In the genomic region with DNA sequence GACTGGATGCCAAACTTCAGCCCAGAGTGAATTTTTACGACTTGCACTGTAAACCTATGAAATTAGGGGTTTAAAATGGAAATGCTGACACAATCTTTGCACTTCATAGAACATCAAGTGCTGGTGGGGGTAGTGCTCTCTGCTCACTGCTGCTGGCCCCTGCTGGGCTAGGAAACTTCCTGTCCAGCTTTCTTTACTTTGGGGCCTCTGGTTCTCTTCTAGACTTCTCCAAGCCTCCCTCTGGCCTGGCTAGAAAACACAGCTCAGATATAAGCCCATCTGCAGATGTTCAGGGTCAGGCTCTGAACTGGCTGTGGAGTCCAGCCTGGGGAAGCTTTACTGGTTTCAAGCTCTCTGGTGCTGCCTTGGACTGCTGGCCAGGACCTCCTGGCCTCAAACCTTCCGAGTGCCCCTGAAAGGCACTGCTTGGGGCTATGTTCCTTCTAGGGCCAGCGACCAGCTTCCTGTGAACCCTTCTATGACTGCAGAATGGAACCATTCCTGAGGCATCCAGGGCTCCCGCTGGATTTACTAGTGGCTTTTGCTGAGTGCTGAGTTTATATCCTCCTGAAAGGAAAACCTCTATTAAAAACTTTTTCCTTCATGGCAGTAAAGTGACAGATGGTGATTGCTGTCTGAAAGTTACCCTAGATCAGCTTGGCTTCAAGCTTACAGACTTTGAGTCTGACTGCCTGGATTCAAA, we compare ENCODE assay signal across 30 cellular contexts. TPM values are rescaled to one million over a fixed set of nuclear protein-coding genes. Genes with fewer than 3 reads are reported as not detected.
A peak's percentile ranks its signal among the peaks of the same experiment; 100 is the strongest.
DNase-seq lines count a peak whose midpoint lies in the region; ATAC-seq, FAIRE-seq and TF ChIP-seq lines count a peak whose summit lies in the region.
"Had no signal": no experiment of that assay in that cellular context is flagged by ENCODE, and none has a peak within 500 bp of the region (broad histone marks: within the 10 kb centered on the region; RNA-seq: fewer than 3 reads in every experiment).

No MANE protein-coding gene starts in this region.

- POLR2A ChIA-PET in K562 (lab: Yijun Ruan, JAX) = interaction anchor here (0.6 to 1.1 kb wide), 2 partner anchors 13 to 31 kb away, joined by 3 to 4 read pairs; no protein-coding TSS in a partner anchor

- no peak for FAIRE-seq in K562 (lab: Jason Lieb, UNC)
- FAIRE-seq: RCC 7860 had no signal

- TF ChIP-seq EP300 in K562 (IDR thresholded peaks at IDR 0.05; ENCODE audit: low read length) = no peak

- no peak overlapping the region for H3K9ac ChIP-seq in K562 (ENCODE audit: insufficient read depth in 1 of 2, low read depth in 2 of 2, low read length in 2 of 2)
- H3K9ac ChIP-seq: BLaER1 treated with 17β-estradiol and CSF1 and Interleukin-3, amounts not matched to agents 10 nM and 100 nM; KMS-11 had no signal

- H3K27me3 ChIP-seq in K562 (ENCODE audit: control insufficient read depth in 2 of 2, insufficient read depth in 2 of 2, low read length in 2 of 2) = peaks cover 4 to 13% of the 10 kb centered on the region in 2 experiments; a peak in 3 of 5 replicates
- H3K27me3 ChIP-seq in prostate gland (replicated peaks; ENCODE audit: insufficient read depth) = no peaks in the 10 kb centered on the region
- no peaks in the 10 kb centered on the region for H3K27me3 ChIP-seq in body of pancreas
- H3K27me3 ChIP-seq: ascending aorta; BLaER1 treated with 17β-estradiol and CSF1 and Interleukin-3, amounts not matched to agents 10 nM and 100 nM; cardiac muscle cell; colonic mucosa; right atrium auricular region; tibial nerve had no signal

- no peaks in the 10 kb centered on the region for H3K36me3 ChIP-seq in K562 (ENCODE audit: control insufficient read depth, insufficient read depth, low read length)
- H3K36me3 ChIP-seq in prostate gland = no peaks in the 10 kb centered on the region
- no peaks in the 10 kb centered on the region for H3K36me3 ChIP-seq in body of pancreas (replicated peaks in 1 of 2; ENCODE audit: insufficient read depth in 1 of 2, low read depth in 2 of 2)
- H3K36me3 ChIP-seq: ascending aorta; BLaER1 treated with 17β-estradiol and CSF1 and Interleukin-3, amounts not matched to agents 10 nM and 100 nM; cardiac muscle cell; colonic mucosa; left ventricle myocardium inferior; right atrium auricular region; spleen; tibial nerve had no signal

- no peak overlapping the region for H3K4me2 ChIP-seq in K562 (ENCODE audit: insufficient read depth, low read length)
- H3K4me2 ChIP-seq: BLaER1 treated with 17β-estradiol and CSF1 and Interleukin-3, amounts not matched to agents 10 nM and 100 nM; KMS-11 had no signal

- WGBS in K562 (ENCODE audit: insufficient coverage, low coverage, missing lambda C conversion rate) = 0% methylated on average over 4 of the region's 4 CpGs
- WGBS in prostate gland = 57% methylated on average over 4 of the region's 4 CpGs
- 83 to 88% methylated on average over 4 of the region's 4 CpGs for WGBS in body of pancreas, 2 donors

- H3K9me3 ChIP-seq in K562 (replicated peaks; ENCODE audit: control insufficient read depth, insufficient read depth, low read depth, low read length) (no peaks in the 10 kb centered on the region), prostate gland (no peaks in the 10 kb centered on the region), body of pancreas (no peaks in the 10 kb centered on the region)
- H3K9me3 ChIP-seq: ascending aorta; BLaER1 treated with 17β-estradiol and CSF1 and Interleukin-3, amounts not matched to agents 10 nM and 100 nM; colonic mucosa; left ventricle myocardium inferior; right atrium auricular region; spleen; tibial nerve had no signal

- H4K20me1 ChIP-seq in K562 (replicated peaks; ENCODE audit: control insufficient read depth, insufficient read depth, low read length) = no peaks in the 10 kb centered on the region
- H4K20me1 ChIP-seq: BLaER1 treated with 17β-estradiol and CSF1 and Interleukin-3, amounts not matched to agents 10 nM and 100 nM had no signal

- CTCF ChIA-PET in K562 (lab: Yijun Ruan, JAX; ENCODE audit: low intra/inter-chr PET ratio) = no interaction called here

- intact Hi-C loops in K562 (cut with micrococcal nuclease) (no loop called here), prostate gland (cut with DNase I) (no loop called here), body of pancreas (cut with DNase I) (no loop called here)

- in situ Hi-C loops in K562 (cut with MboI) = no loop called here

- TF ChIP-seq POLR2A in K562 (conservative IDR thresholded peaks at IDR 0.05) (no peak), prostate gland (IDR thresholded peaks at IDR 0.05) (no peak), body of pancreas (IDR thresholded peaks at IDR 0.05) (no peak)

- no peak overlapping the region for H3K27ac ChIP-seq in K562 (ENCODE audit: extremely low read depth, low read depth, low read length)
- H3K27ac ChIP-seq in prostate gland = peak overlapping the region; percentile 5 to 69
- no peak overlapping the region for H3K27ac ChIP-seq in body of pancreas
- H3K27ac ChIP-seq: ascending aorta; BLaER1 treated with 17β-estradiol and CSF1 and Interleukin-3, amounts not matched to agents 10 nM and 100 nM; cardiac muscle cell; colonic mucosa; KMS-11; left ventricle myocardium inferior; right atrium auricular region; spleen; tibial nerve had no signal

- H3K9me1 ChIP-seq in K562 (ENCODE audit: control insufficient read depth, insufficient read depth, low read length) = no peaks in the 10 kb centered on the region

- no peak overlapping the region for H2AFZ ChIP-seq in K562 (ENCODE audit: low read depth, low read length)

- ATAC-seq in K562 = no peak
- ATAC-seq in body of pancreas = no peak
- ATAC-seq in GM18861 (IDR thresholded peaks at IDR 0.05; ENCODE audit: unreplicated experiment) = no peak

- H3K4me1 ChIP-seq in K562 (replicated peaks in 1 of 2; ENCODE audit: control insufficient read depth in 2 of 2, insufficient read depth in 2 of 2, low read length in 2 of 2) (no peaks in the 10 kb centered on the region), prostate gland (replicated peaks) (peaks cover 10% of the 10 kb centered on the region), body of pancreas (no peaks in the 10 kb centered on the region)
- H3K4me1 ChIP-seq: ascending aorta; BLaER1 treated with 17β-estradiol and CSF1 and Interleukin-3, amounts not matched to agents 10 nM and 100 nM; colonic mucosa; left ventricle myocardium inferior; right atrium auricular region; spleen; tibial nerve had no signal

- no peak for TF ChIP-seq RAD21 in K562 (CRISPR knock-in tag; conservative IDR thresholded peaks at IDR 0.05 in 1 of 2, IDR thresholded peaks at IDR 0.05 in 1 of 2)

- BruUV-seq in K562 (replicated peaks; lab: Mats Ljungman, UMichigan) = no TSS peak

- no peak for TF ChIP-seq CTCF in K562 (IDR thresholded peaks at IDR 0.05 in 2 of 3, conservative IDR thresholded peaks at IDR 0.05 in 1 of 3; ENCODE audit: insufficient read depth in 2 of 3, low read depth in 1 of 3, low read length in 3 of 3)
- no peak for TF ChIP-seq CTCF in prostate gland (IDR thresholded peaks at IDR 0.05)
- no peak for TF ChIP-seq CTCF in body of pancreas (IDR thresholded peaks at IDR 0.05)

- peak; percentile 24 for DNase-seq in ELF-1 (ENCODE audit: low read depth, low spot score)
- peak; percentile 7 for DNase-seq in M059J (ENCODE audit: low read depth)
- DNase-seq in K562 (ENCODE audit: extremely low read depth in 1 of 4, low spot score in 3 of 4) = no peak
- DNase-seq in prostate gland (ENCODE audit: low spot score) = peak; percentile 43
- DNase-seq in GF-D8 (lab: John Stamatoyannopoulos, UW) = no peak
- no peak for DNase-seq in body of pancreas
- DNase-seq: activated CD4-positive, alpha-beta T cell treated with anti-CD3 and anti-CD28 coated beads, Interleukin-2, amount 50 U/mL, for 1 hour; activated CD4-positive, CD25-positive, alpha-beta regulatory T cell; activated gamma-delta T cell treated with Interleukin-2 at 50 U/mL for 16 hours; activated naive CD8-positive, alpha-beta T cell treated with anti-CD3 and anti-CD28 coated beads, Interleukin-2, amount 10 ng/mL, durations not matched to agents 7 days and 5 days; activated T-cell treated with anti-CD3 and anti-CD28 coated beads, Interleukin-2, amount 50 U/mL, for 24 hours; colonic mucosa; effector CD4-positive, alpha-beta T cell; H7; left ventricle myocardium inferior; mesendoderm; MV-4-11; NCI-H1436 treated with DMSO at 0.1 percent for 48 hours; NCI-H345; spleen; stimulated activated CD4-positive, alpha-beta T cell treated with anti-CD3 and anti-CD28 coated beads, Interleukin-2, amount 100 ng/mL, for 48 hours had no signal

- H3K79me2 ChIP-seq in K562 (ENCODE audit: control insufficient read depth, insufficient read depth, low read length) = no peaks in the 10 kb centered on the region

- H3K4me3 ChIP-seq in K562 (no peak overlapping the region), prostate gland (no peak overlapping the region), body of pancreas (no peak overlapping the region)
- H3K4me3 ChIP-seq: ascending aorta; BLaER1 treated with 17β-estradiol and CSF1 and Interleukin-3, amounts not matched to agents 10 nM and 100 nM; cardiac muscle cell; colonic mucosa; left ventricle myocardium inferior; right atrium auricular region; spleen; tibial nerve had no signal

TF ChIP-seq in K562, 482 proteins besides CTCF, POLR2A, EP300 and RAD21 (continues in another document):
- TF ChIP-seq ZSCAN32 (CRISPR knock-in tag; IDR thresholded peaks at IDR 0.05) = no peak
- no peak for TF ChIP-seq GABPB1 (CRISPR knock-in tag; IDR thresholded peaks at IDR 0.05)
- no peak for TF ChIP-seq FIP1L1 (IDR thresholded peaks at IDR 0.05; ENCODE audit: low read depth, low read length, poor library complexity, severe bottlenecking)

RNA-seq across cellular contexts. Expression of gene TBX4, which starts 59.4 kb away (rescaled TPM):
- total RNA-seq in M059J (2014; rRNA removed; shearing (Covaris generic)) = 0.42 TPM in 1 of 2 replicates, not detected in the other
- total RNA-seq in K562 (2011; cell fraction: chromatin; rRNA removed; ENCODE audit: low replicate concordance) = not detected in 2 replicates
- not detected in 2 replicates for total RNA-seq in K562 (2011; cell fraction: nucleolus; rRNA removed)
- total RNA-seq in K562 (2011; cell fraction: nucleoplasm; rRNA removed) = not detected in 2 replicates
- total RNA-seq in K562 (2014; rRNA removed) (not detected in 2 replicates), K562 (2014; rRNA removed; fragmentation: Illumina TruSeq; extraction: Trizol) (not detected in 2 replicates), K562 (2015; rRNA removed; fragmentation: Illumina TruSeq; extraction: Trizol) (not detected in 2 replicates), K562 (2021) (not detected in 2 replicates), prostate gland (1 to 10 TPM; 3.5 to 5.0 TPM), body of pancreas (not detected)
- polyA plus RNA-seq in K562 (2011; rRNA removed) (not detected in 2 replicates), K562 (2014; fragmentation: Illumina TruSeq; extraction: Trizol) (not detected in 2 replicates), K562 (2014; fragmentation: Nextera tagmentation; extraction: Ambion mirVana) (not detected), K562 (2014; rRNA removed) (not detected in 2 replicates)
- polyA plus RNA-seq in K562 (2011; cell fraction: cytosol; rRNA removed) = not detected in 2 replicates
- polyA plus RNA-seq in K562 (2011; cell fraction: nucleus; rRNA removed) = not detected in 2 replicates
- 0.06 TPM in 1 of 2 replicates, not detected in the other for polyA plus RNA-seq in K562 (2012)
- polyA minus RNA-seq in K562 (2011; rRNA and poly(A)+ RNA removed) = not detected in 2 replicates
- not detected in 2 replicates for polyA minus RNA-seq in K562 (2011; cell fraction: cytosol; rRNA and poly(A)+ RNA removed)
- polyA minus RNA-seq in K562 (2011; cell fraction: nucleus; rRNA and poly(A)+ RNA removed) = not detected in 2 replicates
- total RNA-seq: activated naive CD8-positive, alpha-beta T cell treated with anti-CD3 and anti-CD28 coated beads, Interleukin-2, amount 10 ng/mL, durations not matched to agents 7 days and 5 days; ascending aorta; colonic mucosa; glomerular endothelial cell; H7; left ventricle myocardium inferior; right atrium auricular region; spleen; tibial nerve had no signal
- polyA plus RNA-seq: spleen had no signal

Comparison
In these comparisons a context has a peak if more than half of its experiments do, and no peak if none do; other contexts are left out.
1. DNase-seq: peak in ELF-1 (single experiment), M059J (single experiment) and prostate gland (single experiment); none in K562 (0 of 4), GF-D8 (single experiment) and body of pancreas (0 of 4).
2. H3K27ac ChIP-seq: peak in prostate gland (2 of 2); none in K562 (single experiment) and body of pancreas (0 of 4).